Comparison of ENCODE assay signal across 7 cellular contexts in the genomic region with DNA sequence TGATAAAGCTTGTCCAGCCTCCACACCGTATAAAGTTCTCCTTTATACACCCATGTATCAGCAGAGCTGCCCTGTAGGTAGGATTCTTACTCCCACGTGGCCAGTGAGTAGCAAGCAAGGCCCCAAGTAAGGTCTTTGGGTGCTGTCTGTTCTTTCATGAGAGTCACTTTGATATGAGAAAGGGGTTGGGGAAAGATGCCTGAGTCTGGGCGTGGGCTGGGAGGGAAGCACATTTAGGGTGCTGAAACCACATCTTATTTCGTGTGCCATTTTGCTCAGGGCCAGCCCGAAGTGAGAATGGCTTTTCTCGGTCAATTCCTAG. TPM values are rescaled to one million over a fixed set of nuclear protein-coding genes. Genes with fewer than 3 reads are reported as not detected.
DNase-seq lines count a peak whose midpoint lies in the region; ATAC-seq and TF ChIP-seq lines count a peak whose summit lies in the region.

No MANE protein-coding gene starts in this region.

- H2AFZ ChIP-seq in HCT116 (ENCODE audit: low read depth, low read length, poor library complexity, severe bottlenecking) = peak overlapping the region; percentile 71

- H3K27ac ChIP-seq in HCT116 (ENCODE audit: low read depth, low read length) (peak overlapping the region; percentile 66), iPS-18a (ENCODE audit: low read length) (no peak overlapping the region)

- H3K27me3 ChIP-seq in HCT116 (ENCODE audit: insufficient read depth, low read length) (no peaks in the 10 kb centered on the region), iPS-18a (ENCODE audit: control insufficient read depth, insufficient read depth, low read length) (peaks cover 64% of the 10 kb centered on the region)

- RAD21 ChIA-PET in HCT116 (lab: Charles Lee; ENCODE audit: low non-redundant PET in 1 of 2, low total read pairs in 2 of 2, uncharacterized antibody in 2 of 2, unreplicated experiment in 2 of 2) = no interaction called here

- no TSS peak for BruUV-seq in HCT116 (replicated peaks; lab: Mats Ljungman, UMichigan)

- peaks cover 58% of the 10 kb centered on the region for H3K4me1 Mint-ChIP-seq in activated CD4-positive, alpha-beta T cell treated with anti-CD3 and anti-CD28 coated beads, Interleukin-2, amount 10 ng/mL, durations not matched to agents 24 days and 14 days
- peaks cover 27 to 37% of the 10 kb centered on the region in 2 donors for H3K4me1 Mint-ChIP-seq in stimulated activated naive B cell treated with anti-CD40 and anti-IgM and Interleukin-4, amounts not matched to agents 10 μg/mL and 1 μg/mL and 100 μg/mL, for 72 hours

- CTCF ChIA-PET in HCT116 (lab: Charles Lee) = interaction anchor here (2.3 kb wide), 1 partner anchor 225 kb away, joined by 7 read pairs; no protein-coding TSS in a partner anchor

- TF ChIP-seq RAD21 in HCT116 (IDR thresholded peaks at IDR 0.05; ENCODE audit: low read depth) = no peak

- H3K9me3 Mint-ChIP-seq in activated CD4-positive, alpha-beta T cell treated with anti-CD3 and anti-CD28 coated beads, Interleukin-2, amount 10 ng/mL, durations not matched to agents 24 days and 14 days = no peaks in the 10 kb centered on the region
- no peaks in the 10 kb centered on the region for H3K9me3 Mint-ChIP-seq in stimulated activated naive B cell treated with anti-CD40 and anti-IgM and Interleukin-4, amounts not matched to agents 10 μg/mL and 1 μg/mL and 100 μg/mL, for 72 hours

- TF ChIP-seq CTCF in HCT116 (IDR thresholded peaks at IDR 0.05 in 2 of 3, conservative IDR thresholded peaks at IDR 0.05 in 1 of 3; ENCODE audit: borderline replicate concordance in 1 of 3, insufficient read depth in 1 of 3, low read depth in 2 of 3, low read length in 2 of 3) = no peak

- H3K4me2 ChIP-seq in HCT116 (ENCODE audit: low read length) = peak overlapping the region; percentile 93

- peak overlapping the region; percentile 72 for H3K4me3 ChIP-seq in HCT116 (replicated peaks in 1 of 2; ENCODE audit: low read depth in 1 of 2, low read length in 2 of 2)
- H3K4me3 ChIP-seq in iPS-18a (ENCODE audit: low read length) = peak overlapping the region; percentile 77

- peaks cover 23% of the 10 kb centered on the region; the same call in 1 of the 2 replicates for H3K79me2 ChIP-seq in HCT116 (ENCODE audit: insufficient read depth, low read length)

- peak overlapping the region; percentile 100 for H3K4me3 Mint-ChIP-seq in activated CD4-positive, alpha-beta T cell treated with anti-CD3 and anti-CD28 coated beads, Interleukin-2, amount 10 ng/mL, durations not matched to agents 24 days and 14 days
- peak overlapping the region; percentile 86 for H3K4me3 Mint-ChIP-seq in stimulated activated naive B cell treated with anti-CD40 and anti-IgM and Interleukin-4, amounts not matched to agents 10 μg/mL and 1 μg/mL and 100 μg/mL, for 72 hours

- H3K36me3 Mint-ChIP-seq in activated CD4-positive, alpha-beta T cell treated with anti-CD3 and anti-CD28 coated beads, Interleukin-2, amount 10 ng/mL, durations not matched to agents 24 days and 14 days (ENCODE audit: low read depth) = peaks cover 40% of the 10 kb centered on the region
- H3K36me3 Mint-ChIP-seq in stimulated activated naive B cell treated with anti-CD40 and anti-IgM and Interleukin-4, amounts not matched to agents 10 μg/mL and 1 μg/mL and 100 μg/mL, for 72 hours = peaks cover 12 to 19% of the 10 kb centered on the region in 2 donors

- intact Hi-C loops in HCT116 (cut with micrococcal nuclease) = no loop called here
- intact Hi-C loops in activated CD4-positive, alpha-beta T cell treated with anti-CD3 and anti-CD28 coated beads, Interleukin-2, amount 10 ng/mL, durations not matched to agents 24 days and 14 days (cut with micrococcal nuclease) = loop anchor here (1.0 to 5.0 kb wide), 5 partner anchors 19 to 177 kb away; partner anchors contain the start of genes CIAO1, DUSP2, SNRNP200 and STARD7

- POLR2A ChIA-PET in HCT116 (lab: Charles Lee) = interaction anchor here (1.1 to 1.5 kb wide), 3 partner anchors 9 to 11 kb away, joined by 3 to 8 read pairs (median 4); partner anchors contain the start of gene NCAPH

- peak overlapping the region; percentile 76 for H3K9ac ChIP-seq in HCT116 (ENCODE audit: low read length)
- H3K9ac ChIP-seq in iPS-18a (ENCODE audit: low read length) = peak overlapping the region; percentile 62

- ATAC-seq in HCT116 (peak; percentile 2; the same call in 1 of the 2 replicates), HG03097 (IDR thresholded peaks at IDR 0.05; ENCODE audit: low FRiP score, unreplicated experiment) (no peak), HG02852 (IDR thresholded peaks at IDR 0.05; ENCODE audit: unreplicated experiment) (no peak)
- peak; percentile 0 to 1 for ATAC-seq in stimulated activated naive B cell treated with anti-CD40 and anti-IgM and Interleukin-4, amounts not matched to agents 10 μg/mL and 1 μg/mL and 100 μg/mL, for 72 hours (replicated peaks)

- no peak for TF ChIP-seq POLR2A in HCT116 (IDR thresholded peaks at IDR 0.05; ENCODE audit: borderline replicate concordance, extremely low read depth, insufficient read depth, insufficient read length)

- H3K4me1 ChIP-seq in HCT116 (ENCODE audit: control insufficient read depth in 1 of 2, insufficient read depth in 2 of 2, low read length in 2 of 2) (peaks cover 17 to 54% of the 10 kb centered on the region in 2 experiments), iPS-18a (ENCODE audit: control insufficient read depth, low read depth, low read length) (peaks cover 6% of the 10 kb centered on the region)

- no peaks in the 10 kb centered on the region for H3K27me3 Mint-ChIP-seq in activated CD4-positive, alpha-beta T cell treated with anti-CD3 and anti-CD28 coated beads, Interleukin-2, amount 10 ng/mL, durations not matched to agents 24 days and 14 days
- H3K27me3 Mint-ChIP-seq in stimulated activated naive B cell treated with anti-CD40 and anti-IgM and Interleukin-4, amounts not matched to agents 10 μg/mL and 1 μg/mL and 100 μg/mL, for 72 hours = no peaks in the 10 kb centered on the region

- no peaks in the 10 kb centered on the region for H3K9me3 ChIP-seq in HCT116 (ENCODE audit: control insufficient read depth in 1 of 2, insufficient read depth in 1 of 2, low read depth in 1 of 2, low read length in 2 of 2)
- no peaks in the 10 kb centered on the region for H3K9me3 ChIP-seq in iPS-18a (ENCODE audit: control insufficient read depth, low read depth, low read length)

- no peaks in the 10 kb centered on the region for H3K9me2 ChIP-seq in HCT116 (ENCODE audit: insufficient read depth)

- H4K20me1 ChIP-seq in HCT116 (ENCODE audit: insufficient read depth) = no peaks in the 10 kb centered on the region

- no peak for DNase-seq in HCT116 (ENCODE audit: low read depth, low spot score)
- peak; percentile 78 for DNase-seq in activated CD4-positive, alpha-beta T cell treated with anti-CD3 and anti-CD28 coated beads, Interleukin-2, amount 10 ng/mL, durations not matched to agents 24 days and 14 days
- DNase-seq in stimulated activated naive B cell treated with anti-CD40 and anti-IgM and Interleukin-4, amounts not matched to agents 10 μg/mL and 1 μg/mL and 100 μg/mL, for 72 hours = peak; percentile 9
- no peak for DNase-seq in C1 segment of cervical spinal cord (lab: John Stamatoyannopoulos, UW)

- peak overlapping the region; percentile 95 for H3K27ac Mint-ChIP-seq in activated CD4-positive, alpha-beta T cell treated with anti-CD3 and anti-CD28 coated beads, Interleukin-2, amount 10 ng/mL, durations not matched to agents 24 days and 14 days
- H3K27ac Mint-ChIP-seq in stimulated activated naive B cell treated with anti-CD40 and anti-IgM and Interleukin-4, amounts not matched to agents 10 μg/mL and 1 μg/mL and 100 μg/mL, for 72 hours = peak overlapping the region; percentile 90

- H3K36me3 ChIP-seq in HCT116 (ENCODE audit: control insufficient read depth in 1 of 2, insufficient read depth in 2 of 2, low read length in 2 of 2) = peaks cover 3 to 23% of the 10 kb centered on the region in 2 experiments; a peak in 2 of 4 replicates
- peaks cover 8% of the 10 kb centered on the region for H3K36me3 ChIP-seq in iPS-18a (ENCODE audit: control insufficient read depth, low read depth, low read length)

TF ChIP-seq in HCT116, 20 proteins besides CTCF, POLR2A, EP300 and RAD21 (continues in another document):
- TF ChIP-seq SRF (IDR thresholded peaks at IDR 0.05; ENCODE audit: low read depth) (no peak), ZNF274 (IDR thresholded peaks at IDR 0.05; ENCODE audit: low read depth, low read length) (no peak), ZFX (IDR thresholded peaks at IDR 0.05) (no peak), CBX3 (IDR thresholded peaks at IDR 0.05; ENCODE audit: low read depth) (no peak), SIN3A (IDR thresholded peaks at IDR 0.05; ENCODE audit: low read depth) (no peak), EGR1 (IDR thresholded peaks at IDR 0.05; ENCODE audit: low read depth) (no peak), MAX (IDR thresholded peaks at IDR 0.05) (no peak; the same call in 1 of the 2 replicates)
- TF ChIP-seq, protein P1, sequence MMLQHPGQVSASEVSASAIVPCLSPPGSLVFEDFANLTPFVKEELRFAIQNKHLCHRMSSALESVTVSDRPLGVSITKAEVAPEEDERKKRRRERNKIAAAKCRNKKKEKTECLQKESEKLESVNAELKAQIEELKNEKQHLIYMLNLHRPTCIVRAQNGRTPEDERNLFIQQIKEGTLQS (IDR thresholded peaks at IDR 0.05) = no peak

RNA-seq across cellular contexts. Expression of gene ITPRIPL1, which starts 0.4 kb away (rescaled TPM):
- total RNA-seq in HCT116 (2021; ENCODE audit: unreplicated experiment) = 12.4 TPM
- 6.4 and 7.3 TPM in 2 replicates for polyA plus RNA-seq in HCT116 (2012)
- 51.4 and 53.9 TPM in 2 replicates for total RNA-seq in activated CD4-positive, alpha-beta T cell treated with anti-CD3 and anti-CD28 coated beads, Interleukin-2, amount 10 ng/mL, durations not matched to agents 24 days and 14 days

RNA-seq across cellular contexts. Expression of gene NCAPH, which starts 10.9 kb away (rescaled TPM):
- total RNA-seq in HCT116 (2021; ENCODE audit: unreplicated experiment) = 64.1 TPM
- 40.9 and 53.9 TPM in 2 replicates for polyA plus RNA-seq in HCT116 (2012)
- 59.0 and 62.2 TPM in 2 replicates for total RNA-seq in activated CD4-positive, alpha-beta T cell treated with anti-CD3 and anti-CD28 coated beads, Interleukin-2, amount 10 ng/mL, durations not matched to agents 24 days and 14 days

RNA-seq across cellular contexts. Expression of gene SNRNP200, which starts 19.3 kb away (rescaled TPM):
- total RNA-seq in HCT116 (2021; ENCODE audit: unreplicated experiment) = 202 TPM
- 225 and 235 TPM in 2 replicates for polyA plus RNA-seq in HCT116 (2012)
- 197 and 203 TPM in 2 replicates for total RNA-seq in activated CD4-positive, alpha-beta T cell treated with anti-CD3 and anti-CD28 coated beads, Interleukin-2, amount 10 ng/mL, durations not matched to agents 24 days and 14 days

RNA-seq across cellular contexts. Expression of gene CIAO1, which starts 58.7 kb away (rescaled TPM):
- total RNA-seq in HCT116 (2021; ENCODE audit: unreplicated experiment) = 76.8 TPM
- polyA plus RNA-seq in HCT116 (2012) = 54.7 and 62.0 TPM in 2 replicates
- total RNA-seq in activated CD4-positive, alpha-beta T cell treated with anti-CD3 and anti-CD28 coated beads, Interleukin-2, amount 10 ng/mL, durations not matched to agents 24 days and 14 days = 105 and 110 TPM in 2 replicates

RNA-seq across cellular contexts. Expression of gene TMEM127, which starts 58.9 kb away (rescaled TPM):
- 25.3 TPM for total RNA-seq in HCT116 (2021; ENCODE audit: unreplicated experiment)
- 19.7 and 19.8 TPM in 2 replicates for polyA plus RNA-seq in HCT116 (2012)
- 31.6 and 33.1 TPM in 2 replicates for total RNA-seq in activated CD4-positive, alpha-beta T cell treated with anti-CD3 and anti-CD28 coated beads, Interleukin-2, amount 10 ng/mL, durations not matched to agents 24 days and 14 days

Comparison
In these comparisons a context has a peak if more than half of its experiments do, and no peak if none do; other contexts are left out.
1. ATAC-seq: peak in HCT116 (single experiment) and stimulated activated naive B cell treated with anti-CD40 and anti-IgM and Interleukin-4, amounts not matched to agents 10 μg/mL and 1 μg/mL and 100 μg/mL, for 72 hours (2 of 2); none in HG03097 (single experiment) and HG02852 (single experiment).
2. DNase-seq: peak in activated CD4-positive, alpha-beta T cell treated with anti-CD3 and anti-CD28 coated beads, Interleukin-2, amount 10 ng/mL, durations not matched to agents 24 days and 14 days (single experiment) and stimulated activated naive B cell treated with anti-CD40 and anti-IgM and Interleukin-4, amounts not matched to agents 10 μg/mL and 1 μg/mL and 100 μg/mL, for 72 hours (single experiment); none in HCT116 (single experiment) and C1 segment of cervical spinal cord (0 of 14).